22 cellular contexts compared by ENCODE assay signal in the genomic region with DNA sequence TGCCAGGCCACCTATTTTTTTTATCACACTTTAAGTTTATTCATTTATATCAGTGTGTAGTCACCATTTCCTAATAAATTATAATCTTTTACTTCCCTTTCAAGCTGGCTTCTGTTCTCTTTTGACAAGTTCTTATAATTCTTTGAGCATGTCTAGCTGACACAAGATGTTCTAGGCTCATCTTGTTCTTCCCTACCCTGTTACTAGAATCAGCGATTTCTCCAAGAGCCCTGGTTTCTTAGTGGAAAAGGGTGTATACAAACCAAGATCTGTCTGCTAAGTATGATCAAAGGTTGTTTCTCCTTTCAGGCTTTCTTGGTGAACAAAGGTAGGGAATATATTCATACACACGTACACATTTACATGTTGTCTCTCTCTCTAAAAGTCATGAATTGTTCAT.
"Had no signal": no experiment of that assay in that cellular context is flagged by ENCODE, and none has a peak within 500 bp of the region (broad histone marks: within the 10 kb centered on the region; RNA-seq: fewer than 3 reads in every experiment).

No MANE protein-coding gene starts in this region.

- H3K4me3 ChIP-seq: gastroesophageal sphincter, left lung, psoas muscle, right lobe of liver, smooth muscle cell, testis, upper lobe of left lung had no signal

- DNase-seq: activated CD4-positive, alpha-beta T cell treated with anti-CD3 and anti-CD28 coated beads, Interleukin-2, amount 10 ng/mL, durations not matched to agents 7 days and 5 days; activated CD8-positive, alpha-beta T cell treated with anti-CD3 and anti-CD28 coated beads, Interleukin-2, amount 10 ng/mL, durations not matched to agents 7 days and 5 days; activated naive CD4-positive, alpha-beta T cell treated with Interleukin-2 at 50 U/mL for 16 hours; activated naive CD8-positive, alpha-beta T cell treated with anti-CD3 and anti-CD28 coated beads, Interleukin-2, amount 10 ng/mL, durations not matched to agents 7 days and 5 days; activated T-cell treated with anti-CD3 and anti-CD28 coated beads, Interleukin-2, amount 50 U/mL, for 24 hours; central memory CD4-positive, alpha-beta T cell; islet precursor cell; left lung; mammary epithelial cell; psoas muscle; right lobe of liver; stimulated activated CD4-positive, alpha-beta T cell treated with anti-CD3 and anti-CD28 coated beads, Interleukin-4, amount 100 ng/mL, for 1 hour; stimulated activated naive CD8-positive, alpha-beta T cell treated with anti-CD3 and anti-CD28 coated beads, Interleukin-15, amount 100 ng/mL, for 72 hours; testis had no signal

- H3K9me3 ChIP-seq: gastroesophageal sphincter, left lung, psoas muscle, right lobe of liver, testis, upper lobe of left lung had no signal

- H3K4me3 Mint-ChIP-seq: activated CD4-positive, alpha-beta T cell treated with anti-CD3 and anti-CD28 coated beads, Interleukin-2, amount 10 ng/mL, durations not matched to agents 7 days and 5 days; activated CD8-positive, alpha-beta T cell treated with anti-CD3 and anti-CD28 coated beads, Interleukin-2, amount 10 ng/mL, durations not matched to agents 7 days and 5 days; activated naive CD8-positive, alpha-beta T cell treated with anti-CD3 and anti-CD28 coated beads, Interleukin-2, amount 10 ng/mL, durations not matched to agents 7 days and 5 days; activated T-cell treated with anti-CD3 and anti-CD28 coated beads, Interleukin-2, amount 50 U/mL, for 24 hours; brain; endodermal cell; neural crest cell; stimulated activated naive CD8-positive, alpha-beta T cell treated with anti-CD3 and anti-CD28 coated beads, Interleukin-15, amount 100 ng/mL, for 72 hours had no signal

- H3K36me3 ChIP-seq: gastroesophageal sphincter, left lung, right lobe of liver, upper lobe of left lung had no signal

- H3K4me2 ChIP-seq: smooth muscle cell had no signal

- H3K9me3 Mint-ChIP-seq: activated CD4-positive, alpha-beta T cell treated with anti-CD3 and anti-CD28 coated beads, Interleukin-2, amount 10 ng/mL, durations not matched to agents 7 days and 5 days; activated naive CD8-positive, alpha-beta T cell treated with anti-CD3 and anti-CD28 coated beads, Interleukin-2, amount 10 ng/mL, durations not matched to agents 7 days and 5 days; activated T-cell treated with anti-CD3 and anti-CD28 coated beads, Interleukin-2, amount 50 U/mL, for 24 hours; activated T-helper 2 cell treated with anti-CD3 and anti-CD28 coated beads, Interferon-gamma antibody, Interleukin-2, Interleukin-4, amounts not matched to agents 10 μg/mL and 5 μg/mL and 100 μg/mL, durations not matched to agents 14 hours and 24 hours and 36 hours; brain; endodermal cell; neural crest cell; stimulated activated naive CD8-positive, alpha-beta T cell treated with anti-CD3 and anti-CD28 coated beads, Interleukin-15, amount 100 ng/mL, for 72 hours had no signal

- H3K27ac Mint-ChIP-seq: activated CD4-positive, alpha-beta T cell treated with anti-CD3 and anti-CD28 coated beads, Interleukin-2, amount 10 ng/mL, durations not matched to agents 7 days and 5 days; activated CD8-positive, alpha-beta T cell treated with anti-CD3 and anti-CD28 coated beads, Interleukin-2, amount 10 ng/mL, durations not matched to agents 7 days and 5 days; activated naive CD8-positive, alpha-beta T cell treated with anti-CD3 and anti-CD28 coated beads, Interleukin-2, amount 10 ng/mL, durations not matched to agents 7 days and 5 days; activated T-cell treated with anti-CD3 and anti-CD28 coated beads, Interleukin-2, amount 50 U/mL, for 24 hours; activated T-helper 2 cell treated with anti-CD3 and anti-CD28 coated beads, Interferon-gamma antibody, Interleukin-2, Interleukin-4, amounts not matched to agents 10 μg/mL and 5 μg/mL and 100 μg/mL, durations not matched to agents 14 hours and 24 hours and 36 hours; stimulated activated naive CD8-positive, alpha-beta T cell treated with anti-CD3 and anti-CD28 coated beads, Interleukin-15, amount 100 ng/mL, for 72 hours had no signal

- H3K36me3 Mint-ChIP-seq: activated naive CD8-positive, alpha-beta T cell treated with anti-CD3 and anti-CD28 coated beads, Interleukin-2, amount 10 ng/mL, durations not matched to agents 7 days and 5 days; brain had no signal

- ATAC-seq: activated CD4-positive, CD25-positive, alpha-beta regulatory T cell treated with anti-CD3 and anti-CD28 coated beads, Interleukin-2, amount 50 U/mL, for 24 hours; activated CD8-positive, alpha-beta T cell treated with anti-CD3 and anti-CD28 coated beads, Interleukin-2, amount 10 ng/mL, durations not matched to agents 7 days and 5 days; stimulated activated naive CD8-positive, alpha-beta T cell treated with anti-CD3 and anti-CD28 coated beads, Interleukin-15, amount 100 ng/mL, for 72 hours had no signal

- H3K27ac ChIP-seq: psoas muscle, right lobe of liver, testis had no signal

- H3K27me3 Mint-ChIP-seq: activated naive CD8-positive, alpha-beta T cell treated with anti-CD3 and anti-CD28 coated beads, Interleukin-2, amount 10 ng/mL, durations not matched to agents 7 days and 5 days; stimulated activated naive CD8-positive, alpha-beta T cell treated with anti-CD3 and anti-CD28 coated beads, Interleukin-15, amount 100 ng/mL, for 72 hours had no signal

- H3K27me3 ChIP-seq: gastroesophageal sphincter, left lung, right lobe of liver, testis, upper lobe of left lung had no signal
